In the genomic region with DNA sequence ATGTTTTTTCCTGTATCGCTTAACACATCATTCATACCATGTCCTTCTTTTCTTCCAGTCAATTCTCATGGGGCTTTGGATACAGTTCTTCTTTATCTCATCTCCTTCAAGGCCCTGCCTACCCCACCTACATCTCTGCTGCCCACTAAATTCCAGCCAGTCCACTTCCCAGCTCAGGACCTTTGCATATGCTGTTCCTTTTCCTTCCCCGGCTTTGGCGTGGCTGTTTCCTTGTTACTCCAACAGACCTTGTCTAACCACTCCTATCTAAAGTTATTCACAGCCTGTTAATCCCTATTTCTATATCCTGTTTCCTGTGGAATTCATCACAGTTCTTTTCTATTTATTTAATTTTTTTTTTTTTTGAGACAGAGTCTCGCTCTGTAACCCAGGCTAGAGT, we compare ENCODE assay signal across 1 cellular context.
TF ChIP-seq lines count a peak whose summit lies in the region.

No MANE protein-coding gene starts in this region.

TF ChIP-seq in endothelial cell of umbilical vein, 7 proteins besides CTCF, POLR2A, EP300 and RAD21:
- no peak for TF ChIP-seq GATA2 (IDR thresholded peaks at IDR 0.05; ENCODE audit: insufficient read depth, insufficient read length, low read depth, low read length)
- no peak for TF ChIP-seq MYC (IDR thresholded peaks at IDR 0.05; ENCODE audit: low read depth, low read length)
- TF ChIP-seq POLR2AphosphoS5 (IDR thresholded peaks at IDR 0.05; ENCODE audit: insufficient read depth, low read depth, low read length), result no peak
